24 cellular contexts compared by ENCODE assay signal in the genomic region with DNA sequence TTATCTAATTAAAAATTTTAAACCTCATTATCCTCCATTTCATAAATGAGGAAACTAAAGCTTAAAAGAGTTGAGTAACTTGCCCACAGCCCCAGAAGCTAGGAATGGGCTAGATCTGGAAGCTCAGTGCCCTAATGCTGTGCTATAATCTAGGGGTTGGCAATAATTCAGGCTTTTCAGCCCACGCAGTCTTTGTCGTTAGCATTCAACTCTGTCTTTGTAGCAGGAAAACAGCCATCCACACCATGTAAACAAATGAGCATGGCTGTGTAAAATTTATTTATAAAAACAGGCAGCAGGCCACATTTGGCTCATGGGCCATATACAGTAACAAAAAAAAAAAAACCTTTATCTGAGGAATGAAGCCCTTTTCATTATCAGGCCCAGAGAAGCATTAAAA.
"Had no signal": no experiment of that assay in that cellular context is flagged by ENCODE, and none has a peak within 500 bp of the region (broad histone marks: within the 10 kb centered on the region; RNA-seq: fewer than 3 reads in every experiment).

No MANE protein-coding gene starts in this region.

- ATAC-seq: foreskin keratinocyte; left lobe of liver; right lobe of liver; stimulated activated naive CD8-positive, alpha-beta T cell treated with anti-CD3 and anti-CD28 coated beads, Interleukin-15, amount 100 ng/mL, for 72 hours had no signal

- H3K27ac ChIP-seq: ascending aorta, esophagus squamous epithelium, foreskin keratinocyte, neural progenitor cell, ovary, right lobe of liver, suprapubic skin, transverse colon, WERI-Rb-1 had no signal

- H2AFZ ChIP-seq: neural progenitor cell had no signal

- H3K9me3 ChIP-seq: ascending aorta, esophagus squamous epithelium, ovary, right lobe of liver, suprapubic skin, transverse colon had no signal

- H3K36me3 ChIP-seq: ascending aorta, esophagus squamous epithelium, neural progenitor cell, ovary, right lobe of liver, suprapubic skin, transverse colon, WERI-Rb-1 had no signal

- H3K27me3 ChIP-seq: ascending aorta, esophagus squamous epithelium, foreskin keratinocyte, neural progenitor cell, ovary, right lobe of liver, suprapubic skin, transverse colon had no signal

- H3K4me1 ChIP-seq: ascending aorta, foreskin keratinocyte, suprapubic skin had no signal

- H3K4me3 ChIP-seq: ascending aorta, esophagus squamous epithelium, neural progenitor cell, ovary, right lobe of liver, suprapubic skin, transverse colon had no signal

- H3K4me2 ChIP-seq: neural progenitor cell had no signal

- DNase-seq: activated CD4-positive, alpha-beta T cell treated with anti-CD3 and anti-CD28 coated beads for 1 hour; activated CD8-positive, alpha-beta memory T cell treated with anti-CD3 and anti-CD28 coated beads for 24 hours; activated CD8-positive, alpha-beta memory T cell treated with anti-CD3 and anti-CD28 coated beads, Interleukin-2, amount 50 U/mL, for 48 hours; activated effector memory CD4-positive, alpha-beta T cell treated with Interleukin-2 at 50 U/mL for 16 hours; activated naive CD4-positive, alpha-beta T cell treated with anti-CD3 and anti-CD28 coated beads, Interleukin-2, amount 50 U/mL, for 16 hours; activated T-cell treated with anti-CD3 and anti-CD28 coated beads, Interleukin-2, amount 50 U/mL, for 48 hours; cerebellar nuclear complex; effector CD8-positive, alpha-beta T cell; esophagus squamous epithelium; foreskin keratinocyte; hippocampal formation; islet precursor cell; ovary; right lobe of liver; small intestine; stimulated activated CD4-positive, alpha-beta T cell treated with anti-CD3 and anti-CD28 coated beads, Interleukin-4, amount 100 ng/mL, for 1 hour; stimulated activated naive CD8-positive, alpha-beta T cell treated with anti-CD3 and anti-CD28 coated beads, Interleukin-15, amount 100 ng/mL, for 72 hours; transverse colon; WERI-Rb-1 had no signal

- H3K9ac ChIP-seq: neural progenitor cell had no signal

- FAIRE-seq: bronchial epithelial cell, small intestine had no signal
